8 cellular contexts compared by ENCODE assay signal in genomic region chr6:69232506-69233194, GRCh38.
A peak's percentile ranks its signal among the peaks of the same experiment; 100 is the strongest.
DNase-seq lines count a peak whose midpoint lies in the region; ATAC-seq, FAIRE-seq and TF ChIP-seq lines count a peak whose summit lies in the region.

No MANE protein-coding gene starts in this region.

- H3K27me3 ChIP-seq in Karpas-422 (ENCODE audit: low read length) (no peaks in the 10 kb centered on the region), HepG2 (ENCODE audit: control insufficient read depth in 1 of 2, insufficient read depth in 2 of 2, low read length in 2 of 2) (no peaks in the 10 kb centered on the region)

- H3K9me2 ChIP-seq in Karpas-422 (replicated peaks; ENCODE audit: insufficient read depth, low read length): no peaks in the 10 kb centered on the region

- H3K27ac ChIP-seq in Karpas-422 (ENCODE audit: low read length): no peak overlapping the region
- H3K27ac ChIP-seq in HepG2 (ENCODE audit: extremely low read length, insufficient read depth, low read length): no peak overlapping the region

- no peak overlapping the region for H3K4me3 ChIP-seq in Karpas-422 (ENCODE audit: low read length)
- no peak overlapping the region for H3K4me3 ChIP-seq in HepG2 (replicated peaks in 1 of 3; ENCODE audit: insufficient read depth in 1 of 3, low read depth in 2 of 3, low read length in 3 of 3)

- H3K4me2 ChIP-seq in Karpas-422 (ENCODE audit: low read depth, low read length, poor library complexity, severe bottlenecking): no peak overlapping the region
- no peak overlapping the region for H3K4me2 ChIP-seq in HepG2 (ENCODE audit: low read depth, low read length)

- TF ChIP-seq EP300 in HepG2 (IDR thresholded peaks at IDR 0.05; ENCODE audit: low read depth in 2 of 2, low read length in 2 of 2) (no peak), HepG2 (CRISPR knock-in tag; IDR thresholded peaks at IDR 0.05; ENCODE audit: borderline replicate concordance) (no peak; the same call in 1 of the 2 replicates)

- peak; percentile 100 for ATAC-seq in HepG2

- peak; percentile 15 for DNase-seq in GM12891 (ENCODE audit: insufficient read length, low spot score)
- peak; percentile 2 for DNase-seq in H54 (ENCODE audit: insufficient read length, low spot score)
- DNase-seq in Karpas-422: peak; percentile 73
- peak; percentile 15 for DNase-seq in T-helper 9 cell
- peak; percentile 45 for DNase-seq in dermis blood vessel endothelial cell
- DNase-seq in HepG2 (ENCODE audit: low spot score): peak; percentile 15
- DNase-seq in stimulated activated CD8-positive, alpha-beta memory T cell treated with anti-CD3 and anti-CD28 coated beads, Interleukin-7, amount 100 ng/mL, for 24 hours (ENCODE audit: low read depth): peak; percentile 5
- no peak for DNase-seq in NK-92 (lab: John Stamatoyannopoulos, UW; ENCODE audit: unreplicated experiment)

- no peaks in the 10 kb centered on the region for H3K36me3 ChIP-seq in Karpas-422 (ENCODE audit: insufficient read depth, low read length)
- H3K36me3 ChIP-seq in HepG2 (replicated peaks in 1 of 2; ENCODE audit: control insufficient read depth in 1 of 2, insufficient read depth in 2 of 2, low read length in 2 of 2): no peaks in the 10 kb centered on the region

- no peak for TF ChIP-seq POLR2A in GM12891 (IDR thresholded peaks at IDR 0.05; ENCODE audit: low read depth, low read length)
- TF ChIP-seq POLR2A in H54 (IDR thresholded peaks at IDR 0.05; ENCODE audit: low read depth, low read length): no peak
- no peak for TF ChIP-seq POLR2A in HepG2 (IDR thresholded peaks at IDR 0.05; ENCODE audit: insufficient read depth in 1 of 2, low read depth in 2 of 2, low read length in 2 of 2)

- H4K20me1 ChIP-seq in Karpas-422 (ENCODE audit: insufficient read depth, low read depth, low read length) (no peaks in the 10 kb centered on the region), HepG2 (ENCODE audit: insufficient read depth, low read length) (no peaks in the 10 kb centered on the region)

- TF ChIP-seq CTCF in HepG2 (CRISPR knock-in tag; IDR thresholded peaks at IDR 0.05): no peak

- H3K9me3 ChIP-seq in Karpas-422 (ENCODE audit: low read length) (no peaks in the 10 kb centered on the region), HepG2 (ENCODE audit: low read length) (no peaks in the 10 kb centered on the region)

- in situ Hi-C loops in HepG2 (cut with HindIII; ENCODE audit: extremely low pct_ligation_motif_present, low pct_unique_long_range_greater_than_20kb): no loop called here

- CTCF ChIA-PET in HepG2 (lab: Yijun Ruan, JAX; ENCODE audit: low intra/inter-chr PET ratio, low total read pairs): no interaction called here

- no TSS peak for BruUV-seq in HepG2 (replicated peaks; lab: Mats Ljungman, UMichigan)

- TF ChIP-seq RAD21 in HepG2 (CRISPR knock-in tag; IDR thresholded peaks at IDR 0.05): no peak

- POLR2A ChIA-PET in HepG2 (lab: Yijun Ruan, JAX): no interaction called here

- H2AFZ ChIP-seq in Karpas-422 (ENCODE audit: low read length): no peak overlapping the region
- no peak overlapping the region for H2AFZ ChIP-seq in HepG2 (ENCODE audit: low read length)

- H3K9ac ChIP-seq in Karpas-422 (ENCODE audit: low read length): no peak overlapping the region
- H3K9ac ChIP-seq in HepG2 (ENCODE audit: insufficient read depth, low read depth, low read length): no peak overlapping the region

- 6% methylated on average over 18 of the region's 24 CpGs for WGBS in HepG2 (ENCODE audit: low lambda C conversion rate)

- peak; percentile 79 for FAIRE-seq in GM12891 (lab: Jason Lieb, UNC)
- FAIRE-seq in H54 (lab: Jason Lieb, UNC): no peak
- FAIRE-seq in HepG2 (lab: Jason Lieb, UNC): no peak

- H3K79me2 ChIP-seq in Karpas-422 (ENCODE audit: low read length) (no peaks in the 10 kb centered on the region), HepG2 (ENCODE audit: insufficient read depth, low read length) (no peaks in the 10 kb centered on the region)

- H3K4me1 ChIP-seq in Karpas-422 (ENCODE audit: low read length) (no peaks in the 10 kb centered on the region), HepG2 (ENCODE audit: insufficient read depth, low read length) (no peaks in the 10 kb centered on the region)

- intact Hi-C loops in HepG2 (cut with micrococcal nuclease; ENCODE audit: unreplicated experiment): no loop called here

TF ChIP-seq in GM12891, 5 proteins besides CTCF, POLR2A, EP300 and RAD21:
- TF ChIP-seq SPI1 (IDR thresholded peaks at IDR 0.05; ENCODE audit: low read depth, low read length) (no peak), PAX5 (IDR thresholded peaks at IDR 0.05; ENCODE audit: insufficient read depth, low read length, severe bottlenecking) (no peak), POLR2AphosphoS5 (IDR thresholded peaks at IDR 0.05; ENCODE audit: low read depth, low read length) (no peak), TAF1 (IDR thresholded peaks at IDR 0.05; ENCODE audit: low read depth, low read length) (no peak), POU2F2 (IDR thresholded peaks at IDR 0.05; ENCODE audit: low read depth, low read length) (no peak)

TF ChIP-seq in HepG2, 621 proteins besides CTCF, POLR2A, EP300 and RAD21 (continues in another document):
- TF ChIP-seq SOX6 (IDR thresholded peaks at IDR 0.05) (no peak), SOX6 (CRISPR knock-in tag; IDR thresholded peaks at IDR 0.05) (no peak; the same call in 1 of the 2 replicates), BHLHE40 (IDR thresholded peaks at IDR 0.05; ENCODE audit: low read length) (no peak), ZBTB4 (CRISPR knock-in tag; IDR thresholded peaks at IDR 0.05; ENCODE audit: borderline replicate concordance) (no peak; the same call in 1 of the 2 replicates), ZNF550 (CRISPR knock-in tag; IDR thresholded peaks at IDR 0.05; ENCODE audit: borderline replicate concordance) (no peak), MBD4 (IDR thresholded peaks at IDR 0.05; ENCODE audit: borderline replicate concordance, low read length) (no peak), E2F1 (CRISPR knock-in tag; IDR thresholded peaks at IDR 0.05) (peak; percentile 87), ZNF121 (CRISPR knock-in tag; IDR thresholded peaks at IDR 0.05) (no peak), TCF12 (IDR thresholded peaks at IDR 0.05) (no peak), TCF12 (CRISPR knock-in tag; IDR thresholded peaks at IDR 0.05) (no peak), ZSCAN5A (CRISPR knock-in tag; IDR thresholded peaks at IDR 0.05; ENCODE audit: borderline replicate concordance) (peak; percentile 76; the same call in 1 of the 2 replicates), ZNF296 (CRISPR knock-in tag; conservative IDR thresholded peaks at IDR 0.05) (peak; percentile 94)
